Comparison of ENCODE assay signal across 14 cellular contexts in the genomic region with DNA sequence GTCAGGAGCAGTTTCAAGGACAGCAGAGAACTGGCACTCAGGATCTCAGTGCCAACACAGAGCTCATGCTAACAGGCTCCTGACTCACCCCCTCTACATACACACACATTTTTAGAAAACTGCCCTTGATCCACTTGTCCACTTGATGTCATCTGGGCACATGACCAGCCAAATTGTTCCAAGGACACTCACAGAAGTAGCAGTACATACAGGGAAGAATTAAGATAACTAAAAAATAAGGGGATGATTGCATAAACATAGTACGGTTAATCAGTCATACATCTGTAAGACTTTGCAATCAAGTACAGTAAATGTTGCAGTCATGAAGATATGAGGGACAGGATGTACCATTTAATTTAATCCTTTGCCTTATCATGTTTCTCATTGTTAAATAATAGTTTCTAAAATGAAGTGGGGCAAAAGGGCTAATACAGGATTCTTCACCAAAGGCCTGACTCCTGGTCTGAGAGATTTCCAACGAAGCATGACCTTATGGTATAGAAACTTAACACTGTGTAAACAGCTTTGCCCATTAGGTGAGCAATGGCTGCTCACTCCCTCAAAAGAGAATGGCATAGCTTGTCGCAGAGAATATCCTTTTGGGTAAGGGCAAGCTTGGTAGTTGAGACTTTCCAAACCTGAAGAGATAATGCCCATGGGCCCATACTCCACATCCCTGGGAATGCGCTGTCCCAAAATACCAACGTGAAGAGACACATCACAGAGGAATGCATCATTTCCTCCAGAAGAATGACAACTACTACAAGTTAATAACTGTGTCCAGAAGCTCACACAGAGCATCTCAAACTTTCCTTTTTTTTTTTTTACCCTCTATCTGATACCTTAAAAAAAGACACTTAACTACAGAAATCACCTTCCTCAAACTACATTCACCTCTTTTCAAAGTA.
DNase-seq lines count a peak whose midpoint lies in the region; ATAC-seq and TF ChIP-seq lines count a peak whose summit lies in the region.
"Had no signal": no experiment of that assay in that cellular context is flagged by ENCODE, and none has a peak within 500 bp of the region (broad histone marks: within the 10 kb centered on the region; RNA-seq: fewer than 3 reads in every experiment).

No MANE protein-coding gene starts in this region.

- no peaks in the 10 kb centered on the region for H3K36me3 ChIP-seq in cardiac muscle cell

- no peaks in the 10 kb centered on the region for H3K27me3 ChIP-seq in cardiac muscle cell

- ATAC-seq in T-helper 17 cell, result no peak
- ATAC-seq in stimulated activated memory B cell treated with anti-CD40 and anti-IgM and Interleukin-4, amounts not matched to agents 10 μg/mL and 1 μg/mL and 100 μg/mL, for 72 hours, result no peak

- H3K9me3 ChIP-seq in T-helper 17 cell (ENCODE audit: control insufficient read depth, low read length, poor library complexity, severe bottlenecking), result no peaks in the 10 kb centered on the region
- no peaks in the 10 kb centered on the region for H3K9me3 ChIP-seq in cardiac muscle cell (ENCODE audit: low read depth)

- peak; percentile 10 for DNase-seq in NCI-H345 (lab: John Stamatoyannopoulos, UW)
- no peak for DNase-seq in NCI-H345 treated with DMSO at 0.1 percent for 48 hours (lab: John Stamatoyannopoulos, UW; ENCODE audit: unreplicated experiment)
- no peak for DNase-seq in T-helper 17 cell
- peak in 1 of 2 donors; percentile 56 for DNase-seq in cardiac muscle cell (ENCODE audit: low read depth in 1 of 2, low spot score in 1 of 2)
- DNase-seq in islet precursor cell, result no peak
- no peak for DNase-seq in LoVo (ENCODE audit: low spot score)
- no peak for DNase-seq in SK-N-DZ (ENCODE audit: low spot score)
- DNase-seq: activated CD4-positive, alpha-beta T cell treated with anti-CD3 and anti-CD28 coated beads, Interleukin-2, amount 50 U/mL, for 48 hours; erythroblast; midbrain; NCI-H1694 treated with DMSO at 0.1 percent for 48 hours had no signal

- H3K27me3 Mint-ChIP-seq in T-helper 17 cell, result no peaks in the 10 kb centered on the region
- H3K27me3 Mint-ChIP-seq in stimulated activated memory B cell treated with anti-CD40 and anti-IgM and Interleukin-4, amounts not matched to agents 10 μg/mL and 1 μg/mL and 100 μg/mL, for 72 hours, result no peaks in the 10 kb centered on the region

- no peak for TF ChIP-seq CTCF in cardiac muscle cell (IDR thresholded peaks at IDR 0.05; ENCODE audit: low read depth, low read length)

- peak overlapping the region; percentile 61 for H3K27ac ChIP-seq in cardiac muscle cell
- H3K27ac ChIP-seq: SK-N-MC, skin epidermis had no signal

- H3K36me3 Mint-ChIP-seq in T-helper 17 cell (ENCODE audit: low read depth), result peaks cover 5% of the 10 kb centered on the region
- H3K36me3 Mint-ChIP-seq in stimulated activated memory B cell treated with anti-CD40 and anti-IgM and Interleukin-4, amounts not matched to agents 10 μg/mL and 1 μg/mL and 100 μg/mL, for 72 hours, result peaks cover 34% of the 10 kb centered on the region

- H3K4me1 Mint-ChIP-seq in T-helper 17 cell, result peaks cover 8% of the 10 kb centered on the region
- peaks cover 33% of the 10 kb centered on the region for H3K4me1 Mint-ChIP-seq in stimulated activated memory B cell treated with anti-CD40 and anti-IgM and Interleukin-4, amounts not matched to agents 10 μg/mL and 1 μg/mL and 100 μg/mL, for 72 hours

- H3K4me3 ChIP-seq in cardiac muscle cell, result no peak overlapping the region
- H3K4me3 ChIP-seq: SK-N-MC, skin epidermis had no signal

- peaks cover 49% of the 10 kb centered on the region for H3K4me1 ChIP-seq in cardiac muscle cell (ENCODE audit: low read depth)

- no peaks in the 10 kb centered on the region for H3K9me3 Mint-ChIP-seq in stimulated activated memory B cell treated with anti-CD40 and anti-IgM and Interleukin-4, amounts not matched to agents 10 μg/mL and 1 μg/mL and 100 μg/mL, for 72 hours

- peak overlapping the region; percentile 89 for H3K27ac Mint-ChIP-seq in T-helper 17 cell
- peak overlapping the region; percentile 45 for H3K27ac Mint-ChIP-seq in stimulated activated memory B cell treated with anti-CD40 and anti-IgM and Interleukin-4, amounts not matched to agents 10 μg/mL and 1 μg/mL and 100 μg/mL, for 72 hours

- no peak overlapping the region for H3K4me3 Mint-ChIP-seq in T-helper 17 cell
- no peak overlapping the region for H3K4me3 Mint-ChIP-seq in stimulated activated memory B cell treated with anti-CD40 and anti-IgM and Interleukin-4, amounts not matched to agents 10 μg/mL and 1 μg/mL and 100 μg/mL, for 72 hours
